ENCODE assay signal across 31 cellular contexts in the genomic region with DNA sequence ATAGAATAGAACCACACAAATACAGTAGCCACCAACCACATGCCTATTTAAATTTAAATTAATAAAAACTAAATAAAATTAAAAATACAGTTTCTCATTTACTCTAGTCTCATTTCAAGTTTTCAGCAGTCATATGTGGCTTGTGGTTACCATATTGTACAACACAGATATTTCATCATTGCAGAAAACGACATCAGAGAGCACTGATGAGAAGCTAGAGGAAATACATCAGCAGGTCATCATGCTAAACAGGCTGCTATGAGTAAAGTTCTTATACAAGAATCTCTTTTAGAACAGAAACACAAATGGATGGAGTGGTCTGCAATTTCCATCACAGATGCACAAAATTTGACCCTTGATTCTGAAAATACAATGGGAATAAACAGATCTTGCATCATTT. TPM values are rescaled to one million over a fixed set of nuclear protein-coding genes. Genes with fewer than 3 reads are reported as not detected.
DNase-seq lines count a peak whose midpoint lies in the region; ATAC-seq and TF ChIP-seq lines count a peak whose summit lies in the region.
"Had no signal": no experiment of that assay in that cellular context is flagged by ENCODE, and none has a peak within 500 bp of the region (broad histone marks: within the 10 kb centered on the region; RNA-seq: fewer than 3 reads in every experiment).

No MANE protein-coding gene starts in this region.

- H3K36me3 Mint-ChIP-seq in activated naive CD8-positive, alpha-beta T cell treated with anti-CD3 and anti-CD28 coated beads for 36 hours: peaks cover 14% of the 10 kb centered on the region

- no peak for ATAC-seq in GM18909 (IDR thresholded peaks at IDR 0.05; ENCODE audit: poor library complexity, unreplicated experiment)
- no peak for ATAC-seq in GM19455 (IDR thresholded peaks at IDR 0.05; ENCODE audit: unreplicated experiment)
- ATAC-seq: A549, GM23338, PC-3 had no signal

- BruUV-seq in OCI-LY7 (replicated peaks; lab: Mats Ljungman, UMichigan): no TSS peak

- no peak for TF ChIP-seq CTCF in AG10803 (conservative IDR thresholded peaks at IDR 0.05; ENCODE audit: low read length)
- TF ChIP-seq CTCF in fibroblast of lung (conservative IDR thresholded peaks at IDR 0.05 in 1 of 2, IDR thresholded peaks at IDR 0.05 in 1 of 2; ENCODE audit: low read depth in 1 of 2, low read length in 2 of 2): no peak
- no peak for TF ChIP-seq CTCF in OCI-LY7 (conservative IDR thresholded peaks at IDR 0.05; ENCODE audit: low read length)

- peaks cover under 1% of the 10 kb centered on the region for H3K4me1 Mint-ChIP-seq in activated naive CD8-positive, alpha-beta T cell treated with anti-CD3 and anti-CD28 coated beads for 36 hours
- H3K4me1 Mint-ChIP-seq: naive B cell had no signal

- H4K20me1 ChIP-seq in fibroblast of lung (ENCODE audit: control insufficient read depth, extremely low read depth, insufficient read depth, low read length) (no peaks in the 10 kb centered on the region), OCI-LY7 (ENCODE audit: insufficient read depth, low read length) (no peaks in the 10 kb centered on the region)

- H3K79me2 ChIP-seq in fibroblast of lung (ENCODE audit: control insufficient read depth, insufficient read depth, low read length): no peaks in the 10 kb centered on the region
- H3K79me2 ChIP-seq in OCI-LY7 (ENCODE audit: insufficient read depth, low read depth, low read length): no peaks in the 10 kb centered on the region

- no peak overlapping the region for H3K4me3 Mint-ChIP-seq in activated naive CD8-positive, alpha-beta T cell treated with anti-CD3 and anti-CD28 coated beads for 36 hours
- H3K4me3 Mint-ChIP-seq: activated T-cell treated with anti-CD3 and anti-CD28 coated beads, Interleukin-2, amount 50 U/mL, for 72 hours; GM23338; naive B cell had no signal

- H3K27ac ChIP-seq in fibroblast of lung (ENCODE audit: insufficient read depth, low read length) (no peak overlapping the region), OCI-LY7 (ENCODE audit: low read depth, low read length, poor library complexity, severe bottlenecking) (no peak overlapping the region)
- H3K27ac ChIP-seq: A549, brain microvascular endothelial cell, colonic mucosa, epithelial cell of prostate, left ventricle myocardium inferior, thoracic aorta had no signal

- H3K27me3 ChIP-seq in fibroblast of lung (ENCODE audit: control insufficient read depth, insufficient read depth, low read length): no peaks in the 10 kb centered on the region
- H3K27me3 ChIP-seq: BE2C, brain microvascular endothelial cell, colonic mucosa had no signal

- no peak overlapping the region for H3K27ac Mint-ChIP-seq in activated naive CD8-positive, alpha-beta T cell treated with anti-CD3 and anti-CD28 coated beads for 36 hours
- H3K27ac Mint-ChIP-seq: activated T-cell treated with anti-CD3 and anti-CD28 coated beads, Interleukin-2, amount 50 U/mL, for 72 hours; GM23338; naive B cell had no signal

- POLR2A ChIA-PET in OCI-LY7 (lab: Charles Lee): interaction anchor here (0.7 kb wide), 1 partner anchor 47 kb away, joined by 3 read pairs; no protein-coding TSS in a partner anchor

- H3K4me2 ChIP-seq in fibroblast of lung (ENCODE audit: extremely low read depth, insufficient read depth, low read length) (no peak overlapping the region), OCI-LY7 (ENCODE audit: low read length) (no peak overlapping the region)
- H3K4me2 ChIP-seq: A549, GM23338 had no signal

- no peaks in the 10 kb centered on the region for H3K36me3 ChIP-seq in fibroblast of lung (ENCODE audit: control insufficient read depth, insufficient read depth, low read length)
- H3K36me3 ChIP-seq in OCI-LY7 (ENCODE audit: insufficient read depth, low read length): no peaks in the 10 kb centered on the region
- H3K36me3 ChIP-seq: BE2C, brain microvascular endothelial cell, colonic mucosa, thoracic aorta had no signal

- intact Hi-C loops in OCI-LY7 (cut with micrococcal nuclease; ENCODE audit: unreplicated experiment): no loop called here

- peak; percentile 12 for DNase-seq in AG10803 (ENCODE audit: low read depth)
- DNase-seq in Jurkat, Clone E6-1 (ENCODE audit: low read depth, low spot score): peak; percentile 12
- peak; percentile 69 for DNase-seq in SIG-M5 treated with dmso at 0.1 percent for 504 hours (lab: John Stamatoyannopoulos, UW; ENCODE audit: unreplicated experiment)
- peak; percentile 3 to 66 for DNase-seq in fibroblast of lung (ENCODE audit: low read depth in 2 of 2)
- no peak for DNase-seq in OCI-LY7 (ENCODE audit: low spot score)
- DNase-seq in activated naive CD8-positive, alpha-beta T cell treated with anti-CD3 and anti-CD28 coated beads for 36 hours: no peak
- DNase-seq: activated CD4-positive, alpha-beta T cell treated with anti-CD3 and anti-CD28 coated beads, Interleukin-2, amount 50 U/mL, for 4 hours; activated CD4-positive, CD25-positive, alpha-beta regulatory T cell; activated naive CD4-positive, alpha-beta T cell treated with Interleukin-2 at 50 U/mL for 16 hours; activated T-cell treated with anti-CD3 and anti-CD28 coated beads, Interleukin-2, amount 50 U/mL, for 72 hours; amniotic stem cell; BE2C; brain microvascular endothelial cell; colonic mucosa; DMS153; effector CD8-positive, alpha-beta T cell; hypothalamus; left ventricle myocardium inferior; naive B cell; NCI-H1417 treated with DMSO at 0.1 percent for 48 hours; NCI-H2081; NCI-H774; PC-3; SHP77 treated with DMSO at 0.1 percent for 48 hours; stimulated activated naive CD4-positive, alpha-beta T cell had no signal

- H2AFZ ChIP-seq in fibroblast of lung (ENCODE audit: low read length) (no peak overlapping the region), OCI-LY7 (ENCODE audit: low read length) (no peak overlapping the region)
- H2AFZ ChIP-seq: GM23338 had no signal

- no peaks in the 10 kb centered on the region for H3K9me2 ChIP-seq in OCI-LY7 (ENCODE audit: insufficient read depth, low read length)

- no peak overlapping the region for H3K4me3 ChIP-seq in AG10803 (ENCODE audit: low read length)
- no peak overlapping the region for H3K4me3 ChIP-seq in Jurkat, Clone E6-1 (ENCODE audit: low read length)
- no peak overlapping the region for H3K4me3 ChIP-seq in fibroblast of lung (replicated peaks in 1 of 4; ENCODE audit: control extremely low read depth in 1 of 4, insufficient read depth in 1 of 4, low read depth in 3 of 4, low read length in 4 of 4)
- no peak overlapping the region for H3K4me3 ChIP-seq in OCI-LY7 (ENCODE audit: low read depth, low read length, poor library complexity, severe bottlenecking)
- H3K4me3 ChIP-seq: A549, colonic mucosa, GM23338, left ventricle myocardium inferior, thoracic aorta had no signal

- H3K4me1 ChIP-seq in fibroblast of lung (ENCODE audit: control insufficient read depth, extremely low read depth, insufficient read depth, low read length): no peaks in the 10 kb centered on the region
- H3K4me1 ChIP-seq in OCI-LY7 (ENCODE audit: insufficient read depth, low read length, poor library complexity, severe bottlenecking): no peaks in the 10 kb centered on the region
- H3K4me1 ChIP-seq: A549, BE2C, colonic mucosa, left ventricle myocardium inferior had no signal

- H3K9ac ChIP-seq in fibroblast of lung (ENCODE audit: insufficient read depth, low read length): no peak overlapping the region

- CTCF ChIA-PET in OCI-LY7 (lab: Charles Lee; ENCODE audit: unreplicated experiment): no interaction called here

- H3K9me3 ChIP-seq in fibroblast of lung (ENCODE audit: control insufficient read depth, insufficient read depth, low read depth, low read length): no peaks in the 10 kb centered on the region
- H3K9me3 ChIP-seq in OCI-LY7 (ENCODE audit: low read length): no peaks in the 10 kb centered on the region
- H3K9me3 ChIP-seq: A549, BE2C, colonic mucosa, left ventricle myocardium inferior, thoracic aorta had no signal

- peaks cover 3% of the 10 kb centered on the region for H3K9me3 Mint-ChIP-seq in activated naive CD8-positive, alpha-beta T cell treated with anti-CD3 and anti-CD28 coated beads for 36 hours
- H3K9me3 Mint-ChIP-seq: GM23338 had no signal

- H3K27me3 Mint-ChIP-seq in activated naive CD8-positive, alpha-beta T cell treated with anti-CD3 and anti-CD28 coated beads for 36 hours: no peaks in the 10 kb centered on the region
- H3K27me3 Mint-ChIP-seq: naive B cell had no signal

RNA-seq across cellular contexts. Expression of gene TBC1D32, which starts 36.6 kb away (rescaled TPM):
- 6.1 TPM for polyA plus RNA-seq in Jurkat, Clone E6-1 (2012; ENCODE audit: insufficient read depth, insufficient read length)
- total RNA-seq in fibroblast of lung: 11.6 and 21.0 TPM in 2 replicates
- 4.9 and 6.3 TPM in 2 replicates for polyA plus RNA-seq in fibroblast of lung
- polyA plus RNA-seq in fibroblast of lung (2012): 3.0 and 3.5 TPM in 2 replicates
- not detected in 2 replicates for polyA minus RNA-seq in fibroblast of lung (ENCODE audit: low replicate concordance)
- 3.8 and 6.3 TPM in 2 replicates for total RNA-seq in OCI-LY7 (2014; rRNA removed; shearing (Covaris generic))
- 5.1 and 7.5 TPM in 2 replicates for total RNA-seq in OCI-LY7 (2022)
- total RNA-seq in activated naive CD8-positive, alpha-beta T cell treated with anti-CD3 and anti-CD28 coated beads for 36 hours: 1 to 10 TPM; 6.7 to 7.0 TPM

Comparison
In these comparisons a context has a peak if more than half of its experiments do, and no peak if none do; other contexts are left out.
1. DNase-seq: peak in AG10803 (single experiment), Jurkat, Clone E6-1 (single experiment), SIG-M5 treated with dmso at 0.1 percent for 504 hours (single experiment) and fibroblast of lung (2 of 2); none in OCI-LY7 (single experiment) and activated naive CD8-positive, alpha-beta T cell treated with anti-CD3 and anti-CD28 coated beads for 36 hours (single experiment).